ENCODE assay signal across 8 cellular contexts in genomic region chr2:121532347-121532766, GRCh38. TPM values are rescaled to one million over a fixed set of nuclear protein-coding genes. Genes with fewer than 3 reads are reported as not detected.
DNase-seq lines count a peak whose midpoint lies in the region; ATAC-seq, FAIRE-seq and TF ChIP-seq lines count a peak whose summit lies in the region.

No MANE protein-coding gene starts in this region.

- CTCF ChIA-PET in WTC11 (lab: Charles Lee) = interaction anchor here (0.6 to 2.2 kb wide), 5 partner anchors 12 to 465 kb away, joined by 3 to 9 read pairs (median 4); no protein-coding TSS in a partner anchor

- no peak overlapping the region for H3K4me3 ChIP-seq in CD4-positive, CD25-positive, alpha-beta regulatory T cell (ENCODE audit: low read depth, low read length)
- no peak overlapping the region for H3K4me3 ChIP-seq in H7 (ENCODE audit: insufficient read depth, low read depth, low read length)

- H3K36me3 Mint-ChIP-seq in CD4-positive, CD25-positive, alpha-beta regulatory T cell = no peaks in the 10 kb centered on the region
- H3K36me3 Mint-ChIP-seq in WTC11 = no peaks in the 10 kb centered on the region; the same call in 1 of the 2 replicates

- POLR2A ChIA-PET in WTC11 (lab: Charles Lee) = interaction anchor here (3.6 kb wide), 1 partner anchor 117 kb away, joined by 27 read pairs; the partner anchor contains the start of gene CLASP1

- no peak for ATAC-seq in CD4-positive, CD25-positive, alpha-beta regulatory T cell (ENCODE audit: low read depth in 2 of 2)
- no peak for ATAC-seq in WTC11
- ATAC-seq in HG03159 (IDR thresholded peaks at IDR 0.05; ENCODE audit: unreplicated experiment) = no peak

- H3K9me3 Mint-ChIP-seq in CD4-positive, CD25-positive, alpha-beta regulatory T cell = no peaks in the 10 kb centered on the region
- H3K9me3 Mint-ChIP-seq in WTC11 = no peaks in the 10 kb centered on the region

- DNase-seq in CD4-positive, CD25-positive, alpha-beta regulatory T cell = no peak
- DNase-seq in HTR-8/SVneo (ENCODE audit: insufficient read length, low spot score) = peak; percentile 32
- DNase-seq in WTC11 (ENCODE audit: low spot score) = no peak
- DNase-seq in lung microvascular endothelial cell (ENCODE audit: low read depth in 2 of 2) = peak; percentile 28 to 58
- no peak for DNase-seq in NCI-H128 (lab: John Stamatoyannopoulos, UW; ENCODE audit: unreplicated experiment)
- DNase-seq in central memory CD4-positive, alpha-beta T cell = no peak
- no peak for DNase-seq in H7

- no peak for TF ChIP-seq CTCF in WTC11 (IDR thresholded peaks at IDR 0.05)

- no peaks in the 10 kb centered on the region for H3K36me3 ChIP-seq in CD4-positive, CD25-positive, alpha-beta regulatory T cell (ENCODE audit: control insufficient read depth, insufficient read depth, low read length)
- peaks cover 1% of the 10 kb centered on the region for H3K36me3 ChIP-seq in H7 (replicated peaks; ENCODE audit: control insufficient read depth, insufficient read depth, low read length)

- no peak for FAIRE-seq in HTR-8/SVneo (lab: Jason Lieb, UNC)

- peak overlapping the region; percentile 7 to 94 (median 52) for H3K4me3 Mint-ChIP-seq in CD4-positive, CD25-positive, alpha-beta regulatory T cell
- H3K4me3 Mint-ChIP-seq in WTC11 = peak overlapping the region; percentile 51

- peaks cover 21% of the 10 kb centered on the region for H3K4me1 ChIP-seq in CD4-positive, CD25-positive, alpha-beta regulatory T cell (ENCODE audit: control insufficient read depth, insufficient read depth, low read length, poor library complexity, severe bottlenecking)

- no peak overlapping the region for H3K27ac ChIP-seq in CD4-positive, CD25-positive, alpha-beta regulatory T cell (ENCODE audit: insufficient read depth, low read length, poor library complexity, severe bottlenecking)

- no peaks in the 10 kb centered on the region for H3K27me3 Mint-ChIP-seq in CD4-positive, CD25-positive, alpha-beta regulatory T cell
- H3K27me3 Mint-ChIP-seq in WTC11 (ENCODE audit: low read depth) = no peaks in the 10 kb centered on the region

- H3K9me3 ChIP-seq in CD4-positive, CD25-positive, alpha-beta regulatory T cell (ENCODE audit: control insufficient read depth in 2 of 2, low read length in 2 of 2) = no peaks in the 10 kb centered on the region

- H3K4me1 Mint-ChIP-seq in CD4-positive, CD25-positive, alpha-beta regulatory T cell = peaks cover 6 to 50% (median 42%) of the 10 kb centered on the region in 4 donors
- H3K4me1 Mint-ChIP-seq in WTC11 = peaks cover 46% of the 10 kb centered on the region

- H3K27ac Mint-ChIP-seq in CD4-positive, CD25-positive, alpha-beta regulatory T cell = peak overlapping the region; percentile 68 to 98 (median 85)
- H3K27ac Mint-ChIP-seq in WTC11 = peak overlapping the region; percentile 93

- H3K27me3 ChIP-seq in CD4-positive, CD25-positive, alpha-beta regulatory T cell (ENCODE audit: control insufficient read depth, insufficient read depth, low read length) = no peaks in the 10 kb centered on the region
- no peaks in the 10 kb centered on the region for H3K27me3 ChIP-seq in H7 (ENCODE audit: control insufficient read depth, insufficient read depth, low read length)

TF ChIP-seq in WTC11, 78 proteins besides CTCF, POLR2A, EP300 and RAD21:
- TF ChIP-seq ZNF263 (CRISPR knock-in tag; IDR thresholded peaks at IDR 0.05; ENCODE audit: low read depth) (no peak), ZBTB43 (CRISPR knock-in tag; IDR thresholded peaks at IDR 0.05) (no peak), ELF4 (CRISPR knock-in tag; IDR thresholded peaks at IDR 0.05; ENCODE audit: low read depth) (no peak), ZNF219 (CRISPR knock-in tag; IDR thresholded peaks at IDR 0.05; ENCODE audit: borderline replicate concordance) (no peak), FOXJ3 (CRISPR knock-in tag; IDR thresholded peaks at IDR 0.05; ENCODE audit: borderline replicate concordance) (no peak), AR (CRISPR knock-in tag; IDR thresholded peaks at IDR 0.05) (no peak), ZNF138 (CRISPR knock-in tag; conservative IDR thresholded peaks at IDR 0.05) (no peak), TEAD4 (CRISPR knock-in tag; IDR thresholded peaks at IDR 0.05) (no peak), EMX1 (CRISPR knock-in tag; IDR thresholded peaks at IDR 0.05) (no peak), SMAD3 (CRISPR knock-in tag; IDR thresholded peaks at IDR 0.05; ENCODE audit: borderline replicate concordance) (no peak), SMAD4 (CRISPR knock-in tag; IDR thresholded peaks at IDR 0.05) (no peak), FOXP1 (CRISPR knock-in tag; IDR thresholded peaks at IDR 0.05; ENCODE audit: borderline replicate concordance) (no peak), ESRRA (CRISPR knock-in tag; IDR thresholded peaks at IDR 0.05; ENCODE audit: borderline replicate concordance) (no peak), CREB1 (CRISPR knock-in tag; IDR thresholded peaks at IDR 0.05) (no peak), NR3C1 (CRISPR knock-in tag; conservative IDR thresholded peaks at IDR 0.05; ENCODE audit: low read depth) (no peak)
TF ChIP-seq in WTC11: peak in this region for 0.

RNA-seq across cellular contexts. Expression of gene RNU4ATAC, which starts 1.7 kb away (rescaled TPM):
- total RNA-seq in CD4-positive, CD25-positive, alpha-beta regulatory T cell = not detected
- not detected for polyA plus RNA-seq in CD4-positive, CD25-positive, alpha-beta regulatory T cell
- not detected in 3 replicates for total RNA-seq in WTC11 (2021)
- under 0.01 TPM in 2 replicates for total RNA-seq in lung microvascular endothelial cell
- total RNA-seq in H7 (2014; rRNA removed; shearing (Covaris generic)) = under 0.01 TPM in 1 of 2 replicates, not detected in the other

Comparison
In these comparisons a context has a peak if more than half of its experiments do, and no peak if none do; other contexts are left out.
1. DNase-seq: peak in HTR-8/SVneo (single experiment) and lung microvascular endothelial cell (2 of 2); none in CD4-positive, CD25-positive, alpha-beta regulatory T cell (0 of 3), WTC11 (single experiment), NCI-H128 (single experiment), central memory CD4-positive, alpha-beta T cell (single experiment) and H7 (single experiment).